19 cellular contexts compared by ENCODE assay signal in the genomic region with DNA sequence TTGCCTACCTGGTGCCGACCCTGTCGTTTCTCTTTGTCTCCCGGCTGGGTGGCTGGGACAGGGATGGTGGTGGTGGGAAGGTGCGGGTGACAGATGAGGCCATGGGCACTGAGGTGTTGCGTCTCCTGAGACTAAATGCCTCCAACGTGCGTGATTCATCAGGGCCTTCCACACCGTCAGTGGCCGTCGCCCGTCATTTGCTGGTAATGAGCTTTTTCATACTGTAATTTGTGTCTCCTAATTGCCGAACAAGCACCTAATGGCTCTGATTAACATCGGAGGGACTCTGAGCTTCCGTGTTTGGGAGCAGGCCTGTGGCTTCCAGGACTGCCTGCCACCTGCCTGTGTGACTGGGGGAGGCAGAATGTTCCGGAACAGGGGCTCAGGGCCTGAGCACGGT. TPM values are rescaled to one million over a fixed set of nuclear protein-coding genes. Genes with fewer than 3 reads are reported as not detected.
DNase-seq lines count a peak whose midpoint lies in the region; TF ChIP-seq lines count a peak whose summit lies in the region.
"Had no signal": no experiment of that assay in that cellular context is flagged by ENCODE, and none has a peak within 500 bp of the region (broad histone marks: within the 10 kb centered on the region; RNA-seq: fewer than 3 reads in every experiment).

No MANE protein-coding gene starts in this region.

- H3K9me3 ChIP-seq in BLaER1, result no peaks in the 10 kb centered on the region
- no peaks in the 10 kb centered on the region for H3K9me3 ChIP-seq in PC-9 (ENCODE audit: insufficient read depth, low read depth)
- no peaks in the 10 kb centered on the region for H3K9me3 ChIP-seq in esophagus squamous epithelium
- no peaks in the 10 kb centered on the region for H3K9me3 ChIP-seq in stomach
- H3K9me3 ChIP-seq: body of pancreas, colonic mucosa, SJSA1, upper lobe of right lung had no signal

- H3K27ac ChIP-seq in BLaER1 (no peak overlapping the region), PC-9 (no peak overlapping the region), esophagus squamous epithelium (peak overlapping the region in 3 of 4 donors; percentile 28 to 93 (median 49)), stomach (peak overlapping the region in 3 of 5 donors; percentile 19 to 66 (median 32))
- H3K27ac ChIP-seq: colonic mucosa, SJSA1, upper lobe of right lung had no signal

- H3K4me2 ChIP-seq in BLaER1 (peak overlapping the region; percentile 76), PC-9 (peak overlapping the region; percentile 98; the same call in 1 of the 2 replicates)
- H3K4me2 ChIP-seq: smooth muscle cell had no signal

- no peak for DNase-seq in PC-9
- DNase-seq in esophagus squamous epithelium (lab: John Stamatoyannopoulos, UW), result no peak
- DNase-seq in stomach, result no peak
- no peak for DNase-seq in NCI-H146 treated with DMSO at 0.1 percent for 48 hours (lab: John Stamatoyannopoulos, UW; ENCODE audit: unreplicated experiment)
- DNase-seq in cerebellar nuclear complex (lab: John Stamatoyannopoulos, UW), result no peak
- no peak for DNase-seq in ecto neural progenitor cell (ENCODE audit: low spot score)
- DNase-seq: activated CD4-positive, alpha-beta T cell treated with anti-CD3 and anti-CD28 coated beads, Interleukin-2, amount 50 U/mL, for 1 hour; activated naive CD8-positive, alpha-beta T cell treated with anti-CD3 and anti-CD28 coated beads, Interleukin-2, amount 10 ng/mL, durations not matched to agents 7 days and 5 days; CD4-positive, CD25-positive, alpha-beta regulatory T cell; colonic mucosa; DMS 273 treated with DMSO at 0.1 percent for 48 hours; midbrain; NCI-H1048; NCI-H2081 treated with DMSO at 0.1 percent for 48 hours; upper lobe of right lung had no signal

- H3F3A ChIP-seq in PC-9 (ENCODE audit: insufficient read depth, low read depth), result peaks cover 36% of the 10 kb centered on the region

- TF ChIP-seq CTCF in PC-9 (conservative IDR thresholded peaks at IDR 0.05) (no peak), esophagus squamous epithelium (IDR thresholded peaks at IDR 0.05) (no peak), stomach (IDR thresholded peaks at IDR 0.05) (no peak)

- no TSS peak for BruUV-seq in PC-9 (replicated peaks; lab: Mats Ljungman, UMichigan)

- no peaks in the 10 kb centered on the region for H3K9me2 ChIP-seq in PC-9 (ENCODE audit: insufficient read depth)

- TF ChIP-seq EP300 in stomach (IDR thresholded peaks at IDR 0.05), result no peak

- TF ChIP-seq POLR2A in esophagus squamous epithelium (IDR thresholded peaks at IDR 0.05) (no peak), stomach (IDR thresholded peaks at IDR 0.05) (no peak)

- H2AFZ ChIP-seq in PC-9, result no peak overlapping the region

- peaks cover 88% of the 10 kb centered on the region for H3K79me2 ChIP-seq in PC-9 (ENCODE audit: low read depth)

- intact Hi-C loops in PC-9 (cut with micrococcal nuclease; ENCODE audit: unreplicated experiment), result no loop called here
- intact Hi-C loops in esophagus squamous epithelium (cut with DNase I), result loop anchor here (10.0 kb wide), 1 partner anchor 73 kb away; no protein-coding TSS in a partner anchor
- intact Hi-C loops in stomach (cut with DNase I; ENCODE audit: low total_unique reads), result no loop called here

- no peak overlapping the region for H3K9ac ChIP-seq in BLaER1

- peaks cover 100% of the 10 kb centered on the region for H4K20me1 ChIP-seq in BLaER1
- peaks cover 25% of the 10 kb centered on the region for H4K20me1 ChIP-seq in PC-9 (ENCODE audit: insufficient read depth)

- H3K27me3 ChIP-seq in BLaER1 (no peaks in the 10 kb centered on the region), PC-9 (ENCODE audit: insufficient read depth, low read depth) (no peaks in the 10 kb centered on the region), esophagus squamous epithelium (no peaks in the 10 kb centered on the region), stomach (no peaks in the 10 kb centered on the region)
- H3K27me3 ChIP-seq: body of pancreas, colonic mucosa, SJSA1, upper lobe of right lung had no signal

- H3K4me1 ChIP-seq in BLaER1, result peaks cover 100% of the 10 kb centered on the region
- peaks cover 57% of the 10 kb centered on the region for H3K4me1 ChIP-seq in PC-9 (replicated peaks; ENCODE audit: insufficient read depth)
- peaks cover 82 to 100% (median 88%) of the 10 kb centered on the region in 3 donors for H3K4me1 ChIP-seq in esophagus squamous epithelium
- peaks cover 82 to 100% (median 100%) of the 10 kb centered on the region in 4 donors for H3K4me1 ChIP-seq in stomach

- POLR2A ChIA-PET in PC-9 (lab: Charles Lee; ENCODE audit: unreplicated experiment), result interaction anchor here (0.6 kb wide), 1 partner anchor 16 kb away, joined by 3 read pairs; no protein-coding TSS in a partner anchor

- CTCF ChIA-PET in PC-9 (lab: Charles Lee), result interaction anchor here (0.7 to 1.0 kb wide), 2 partner anchors 16 to 528 kb away, joined by 3 read pairs; no protein-coding TSS in a partner anchor

- 88 to 90% methylated on average over 6 to 12 of the region's 16 CpGs for WGBS in esophagus squamous epithelium, 2 donors
- WGBS in stomach, 5 donors, result 79 to 89% (median 86%) methylated on average over 16 of the region's 16 CpGs

- H3K4me3 ChIP-seq in BLaER1, result no peak overlapping the region
- H3K4me3 ChIP-seq in PC-9, result no peak overlapping the region
- H3K4me3 ChIP-seq in esophagus squamous epithelium, result no peak overlapping the region
- no peak overlapping the region for H3K4me3 ChIP-seq in stomach
- H3K4me3 ChIP-seq: body of pancreas, colonic mucosa, SJSA1, smooth muscle cell, upper lobe of right lung had no signal

- H3K36me3 ChIP-seq in BLaER1 (peaks cover 8% of the 10 kb centered on the region; the same call in 1 of the 2 replicates), PC-9 (ENCODE audit: low read depth) (no peaks in the 10 kb centered on the region), esophagus squamous epithelium (no peaks in the 10 kb centered on the region), stomach (no peaks in the 10 kb centered on the region)
- H3K36me3 ChIP-seq: colonic mucosa, SJSA1, upper lobe of right lung had no signal

RNA-seq across cellular contexts. Expression of a gene that starts 35.2 kb away (rescaled TPM):
- 116 and 146 TPM in 2 replicates for total RNA-seq in PC-9 (2021)
- total RNA-seq in esophagus squamous epithelium, result 10 to 100 TPM; 41.8 to 83.1 (median 50.4) TPM
- total RNA-seq in stomach, result 10 to 100 TPM; 14.0 to 68.4 (median 35.9) TPM
- 10 to 100 TPM; 17.4 to 34.1 (median 24.4) TPM for polyA plus RNA-seq in stomach

Comparison
In these comparisons a context has a peak if more than half of its experiments do, and no peak if none do; other contexts are left out.
1. H3K27ac ChIP-seq: peak in esophagus squamous epithelium (3 of 4) and stomach (3 of 5); none in BLaER1 (single experiment) and PC-9 (single experiment).